8 cellular contexts compared by ENCODE assay signal in the genomic region with DNA sequence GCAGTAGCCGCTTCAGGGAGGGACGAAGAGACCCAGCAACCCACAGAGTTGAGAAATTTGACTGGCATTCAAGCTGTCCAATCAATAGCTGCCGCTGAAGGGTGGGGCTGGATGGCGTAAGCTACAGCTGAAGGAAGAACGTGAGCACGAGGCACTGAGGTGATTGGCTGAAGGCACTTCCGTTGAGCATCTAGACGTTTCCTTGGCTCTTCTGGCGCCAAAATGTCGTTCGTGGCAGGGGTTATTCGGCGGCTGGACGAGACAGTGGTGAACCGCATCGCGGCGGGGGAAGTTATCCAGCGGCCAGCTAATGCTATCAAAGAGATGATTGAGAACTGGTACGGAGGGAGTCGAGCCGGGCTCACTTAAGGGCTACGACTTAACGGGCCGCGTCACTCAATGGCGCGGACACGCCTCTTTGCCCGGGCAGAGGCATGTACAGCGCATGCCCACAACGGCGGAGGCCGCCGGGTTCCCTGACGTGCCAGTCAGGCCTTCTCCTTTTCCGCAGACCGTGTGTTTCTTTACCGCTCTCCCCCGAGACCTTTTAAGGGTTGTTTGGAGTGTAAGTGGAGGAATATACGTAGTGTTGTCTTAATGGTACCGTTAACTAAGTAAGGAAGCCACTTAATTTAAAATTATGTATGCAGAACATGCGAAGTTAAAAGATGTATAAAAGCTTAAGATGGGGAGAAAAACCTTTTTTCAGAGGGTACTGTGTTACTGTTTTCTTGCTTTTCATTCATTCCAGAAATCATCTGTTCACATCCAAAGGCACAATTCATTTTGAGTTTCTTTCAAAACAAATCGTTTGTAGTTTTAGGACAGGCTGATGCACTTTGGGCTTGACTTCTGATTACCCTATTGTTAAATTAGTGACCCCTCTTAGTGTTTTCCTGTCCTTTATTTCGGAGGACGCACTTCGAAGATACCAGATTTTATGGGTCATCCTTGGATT. TPM values are rescaled to one million over a fixed set of nuclear protein-coding genes. Genes with fewer than 3 reads are reported as not detected.
DNase-seq lines count a peak whose midpoint lies in the region; ATAC-seq and TF ChIP-seq lines count a peak whose summit lies in the region.

Gene MLH1 (plus strand): TSS at position 193 of the 958 bp plus-strand sequence. CDS start 30 bp downstream, at position 223.

- H4K20me1 ChIP-seq in OCI-LY7 (ENCODE audit: insufficient read depth, low read length) = peaks cover 34% of the 10 kb centered on the region

- peaks cover 25% of the 10 kb centered on the region for H3K4me1 ChIP-seq in OCI-LY7 (ENCODE audit: insufficient read depth, low read length, poor library complexity, severe bottlenecking)

- peak within 1 kb of the TSS; percentile 79 for H2AFZ ChIP-seq in OCI-LY7 (ENCODE audit: low read length)

- CTCF ChIA-PET in GM10248 (lab: Yijun Ruan, JAX) = interaction anchor here (0.8 to 3.2 kb wide), 9 partner anchors 15 to 218 kb away, joined by 3 to 23 read pairs (median 5); no protein-coding TSS in a partner anchor
- CTCF ChIA-PET in OCI-LY7 (lab: Charles Lee; ENCODE audit: unreplicated experiment) = interaction anchor here (0.8 to 2.4 kb wide), 5 partner anchors 24 to 117 kb away, joined by 3 to 7 read pairs (median 4); partner anchors contain the start of gene TRANK1

- BruUV-seq in OCI-LY7 (replicated peaks; lab: Mats Ljungman, UMichigan) = TSS peak; percentile 91

- H3K9me3 ChIP-seq in OCI-LY7 (ENCODE audit: low read length) = no peaks in the 10 kb centered on the region

- ATAC-seq in HG02571 (IDR thresholded peaks at IDR 0.05; ENCODE audit: unreplicated experiment) = peak; percentile 89
- peak; percentile 96 to 97 for ATAC-seq in left cardiac atrium

- peaks cover 82% of the 10 kb centered on the region for H3K79me2 ChIP-seq in OCI-LY7 (ENCODE audit: insufficient read depth, low read depth, low read length)

- peak within 1 kb of the TSS; percentile 81 for H3K27ac ChIP-seq in OCI-LY7 (ENCODE audit: low read depth, low read length, poor library complexity, severe bottlenecking)

- DNase-seq in GM10248 (ENCODE audit: extremely low spot score) (peak; percentile 85), OCI-LY7 (ENCODE audit: low spot score) (peak; percentile 100), left cardiac atrium (peak; percentile 96), putamen (ENCODE audit: low spot score) (peak; percentile 100), NCI-H524 (lab: John Stamatoyannopoulos, UW) (no peak), DMS114 treated with DMSO at 0.1 percent for 48 hours (lab: John Stamatoyannopoulos, UW; ENCODE audit: unreplicated experiment) (no peak)
- peak; percentile 96 for DNase-seq in activated naive CD8-positive, alpha-beta T cell treated with anti-CD3 and anti-CD28 coated beads, Interleukin-2, amount 50 U/mL, for 16 hours (ENCODE audit: low read depth, low spot score)

- peaks cover 72% of the 10 kb centered on the region for H3K36me3 ChIP-seq in OCI-LY7 (ENCODE audit: insufficient read depth, low read length)

- POLR2A ChIA-PET in GM10248 (lab: Yijun Ruan, JAX) = interaction anchor here (0.5 to 1.0 kb wide), 7 partner anchors 12 to 72 kb away, joined by 3 to 7 read pairs (median 3); no protein-coding TSS in a partner anchor
- POLR2A ChIA-PET in OCI-LY7 (lab: Charles Lee) = interaction anchor here (0.7 to 4.2 kb wide), 23 partner anchors 12 to 188 kb away, joined by 3 to 21 read pairs (median 4); no protein-coding TSS in a partner anchor

- peak within 1 kb of the TSS; percentile 83 for H3K4me3 ChIP-seq in OCI-LY7 (ENCODE audit: low read depth, low read length, poor library complexity, severe bottlenecking)

- no peak for TF ChIP-seq CTCF in GM10248 (IDR thresholded peaks at IDR 0.05; ENCODE audit: control extremely low read depth, extremely low read depth, low read depth, missing control alignments)
- TF ChIP-seq CTCF in OCI-LY7 (conservative IDR thresholded peaks at IDR 0.05; ENCODE audit: low read length) = no peak

- no peaks in the 10 kb centered on the region for H3K9me2 ChIP-seq in OCI-LY7 (ENCODE audit: insufficient read depth, low read length)

- intact Hi-C loops in OCI-LY7 (cut with micrococcal nuclease; ENCODE audit: unreplicated experiment) = loop anchor here (2.0 kb wide), 1 partner anchor 81 kb away; no protein-coding TSS in a partner anchor
- intact Hi-C loops in left cardiac atrium (cut with DNase I) = no loop called here

- peak within 1 kb of the TSS; percentile 94 for H3K4me2 ChIP-seq in OCI-LY7 (ENCODE audit: low read length)

RNA-seq across cellular contexts. Expression of gene MLH1, which starts in this region (rescaled TPM):
- total RNA-seq in OCI-LY7 (2014; rRNA removed; shearing (Covaris generic)) = 94.2 and 124 TPM in 2 replicates
- 96.5 and 102 TPM in 2 replicates for total RNA-seq in OCI-LY7 (2022)
- total RNA-seq in left cardiac atrium = 10 to 100 TPM; 31.6 to 31.9 TPM

Comparison
In these comparisons a context has a peak if more than half of its experiments do, and no peak if none do; other contexts are left out.
1. DNase-seq: peak in GM10248 (single experiment), OCI-LY7 (single experiment), activated naive CD8-positive, alpha-beta T cell treated with anti-CD3 and anti-CD28 coated beads, Interleukin-2, amount 50 U/mL, for 16 hours (single experiment), left cardiac atrium (single experiment) and putamen (single experiment); none in NCI-H524 (0 of 2) and DMS114 treated with DMSO at 0.1 percent for 48 hours (single experiment).